In genomic region chr3:141387446-141388030, GRCh38 we compare ENCODE assay signal across 12 cellular contexts. TPM values are rescaled to one million over a fixed set of nuclear protein-coding genes. Genes with fewer than 3 reads are reported as not detected.
A peak's percentile ranks its signal among the peaks of the same experiment; 100 is the strongest.
DNase-seq lines count a peak whose midpoint lies in the region; ATAC-seq and TF ChIP-seq lines count a peak whose summit lies in the region.
"Had no signal": no experiment of that assay in that cellular context is flagged by ENCODE, and none has a peak within 500 bp of the region (broad histone marks: within the 10 kb centered on the region; RNA-seq: fewer than 3 reads in every experiment).

No MANE protein-coding gene starts in this region.

- H3K36me3 ChIP-seq in Peyer's patch, result peaks cover 0 to 9% (median 0%) of the 10 kb centered on the region in 3 donors

- H3K27ac ChIP-seq in Peyer's patch (peak overlapping the region in 3 of 4 donors; percentile 42 to 68 (median 44)), foreskin keratinocyte (peak overlapping the region; percentile 75), temporal lobe (ENCODE audit: low read depth, low read length) (peak overlapping the region; percentile 96)

- no peaks in the 10 kb centered on the region for H3K9me3 ChIP-seq in Peyer's patch

- H3K27me3 ChIP-seq in Peyer's patch (no peaks in the 10 kb centered on the region), foreskin keratinocyte (no peaks in the 10 kb centered on the region)

- no peaks in the 10 kb centered on the region for H3K9me3 Mint-ChIP-seq in activated CD4-positive, alpha-beta T cell treated with anti-CD3 and anti-CD28 coated beads for 36 hours (ENCODE audit: low read depth)

- H3K4me3 ChIP-seq in Peyer's patch, result peak overlapping the region in 1 of 4 donors; percentile 22

- no peak for TF ChIP-seq CTCF in Peyer's patch (IDR thresholded peaks at IDR 0.05)
- TF ChIP-seq CTCF in foreskin keratinocyte (conservative IDR thresholded peaks at IDR 0.05), result no peak

- H3K4me3 Mint-ChIP-seq in activated CD4-positive, alpha-beta T cell treated with anti-CD3 and anti-CD28 coated beads for 36 hours, result peak overlapping the region; percentile 20

- no peak for DNase-seq in activated CD4-positive, alpha-beta T cell treated with anti-CD3 and anti-CD28 coated beads for 36 hours
- DNase-seq in activated CD4-positive, alpha-beta T cell treated with anti-CD3 and anti-CD28 coated beads, Interleukin-2, amount 50 U/mL, for 4 hours, result no peak
- DNase-seq in Peyer's patch, result no peak
- no peak for DNase-seq in foreskin keratinocyte
- no peak for DNase-seq in putamen (ENCODE audit: low spot score)
- no peak for DNase-seq in HCEC 1CT
- no peak for DNase-seq in stimulated activated CD8-positive, alpha-beta memory T cell treated with anti-CD3 and anti-CD28 coated beads, Interleukin-4, amount 100 ng/mL, for 48 hours
- DNase-seq: GOT3; NCI-H2029 treated with DMSO at 0.1 percent for 48 hours; stimulated activated naive CD4-positive, alpha-beta T cell treated with Interleukin-2 at 50 U/mL for 16 hours had no signal

- H3K27me3 Mint-ChIP-seq in activated CD4-positive, alpha-beta T cell treated with anti-CD3 and anti-CD28 coated beads for 36 hours, result no peaks in the 10 kb centered on the region

- POLR2A ChIA-PET in activated CD4-positive, alpha-beta T cell treated with anti-CD3 and anti-CD28 coated beads for 36 hours (lab: Charles Lee), result no interaction called here

- no peak for ATAC-seq in activated CD4-positive, alpha-beta T cell treated with anti-CD3 and anti-CD28 coated beads for 36 hours
- no peak for ATAC-seq in foreskin keratinocyte
- ATAC-seq: HepG2 had no signal

- peak overlapping the region; percentile 38 for H3K27ac Mint-ChIP-seq in activated CD4-positive, alpha-beta T cell treated with anti-CD3 and anti-CD28 coated beads for 36 hours

- TF ChIP-seq POLR2A in Peyer's patch (IDR thresholded peaks at IDR 0.05), result no peak

- no peaks in the 10 kb centered on the region for H3K36me3 Mint-ChIP-seq in activated CD4-positive, alpha-beta T cell treated with anti-CD3 and anti-CD28 coated beads for 36 hours (ENCODE audit: low read depth)

- peaks cover 13% of the 10 kb centered on the region for H3K4me1 Mint-ChIP-seq in activated CD4-positive, alpha-beta T cell treated with anti-CD3 and anti-CD28 coated beads for 36 hours

- CTCF ChIA-PET in activated CD4-positive, alpha-beta T cell treated with anti-CD3 and anti-CD28 coated beads for 36 hours (lab: Charles Lee), result interaction anchor here (0.9 to 1.6 kb wide), 9 partner anchors 9 to 173 kb away, joined by 3 to 5 read pairs (median 4); no protein-coding TSS in a partner anchor

- H3K4me1 ChIP-seq in Peyer's patch (no peaks in the 10 kb centered on the region), foreskin keratinocyte (peaks cover 63% of the 10 kb centered on the region)

- intact Hi-C loops in activated CD4-positive, alpha-beta T cell treated with anti-CD3 and anti-CD28 coated beads for 36 hours (cut with DNase I, micrococcal nuclease), result no loop called here

RNA-seq across cellular contexts. Expression of gene ZBTB38, which starts 19.2 kb away (rescaled TPM):
- total RNA-seq in activated CD4-positive, alpha-beta T cell treated with anti-CD3 and anti-CD28 coated beads for 36 hours, result 10 to 100 TPM; 21.3 to 22.0 TPM
- total RNA-seq in Peyer's patch, result 100 to 1,000 TPM; 168 to 254 (median 184) TPM
- total RNA-seq in foreskin keratinocyte, result 58.0 and 59.5 TPM in 2 replicates
- 5.0 and 5.8 TPM in 2 replicates for polyA plus RNA-seq in foreskin keratinocyte
- 117 TPM for total RNA-seq in temporal lobe

Comparison
In these comparisons a context has a peak if more than half of its experiments do, and no peak if none do; other contexts are left out.
1. H3K27ac ChIP-seq: peak in every context shown above with its lines; median percentile 96 in temporal lobe; 75 in foreskin keratinocyte; 44 in Peyer's patch.